21 cellular contexts compared by ENCODE assay signal in the genomic region with DNA sequence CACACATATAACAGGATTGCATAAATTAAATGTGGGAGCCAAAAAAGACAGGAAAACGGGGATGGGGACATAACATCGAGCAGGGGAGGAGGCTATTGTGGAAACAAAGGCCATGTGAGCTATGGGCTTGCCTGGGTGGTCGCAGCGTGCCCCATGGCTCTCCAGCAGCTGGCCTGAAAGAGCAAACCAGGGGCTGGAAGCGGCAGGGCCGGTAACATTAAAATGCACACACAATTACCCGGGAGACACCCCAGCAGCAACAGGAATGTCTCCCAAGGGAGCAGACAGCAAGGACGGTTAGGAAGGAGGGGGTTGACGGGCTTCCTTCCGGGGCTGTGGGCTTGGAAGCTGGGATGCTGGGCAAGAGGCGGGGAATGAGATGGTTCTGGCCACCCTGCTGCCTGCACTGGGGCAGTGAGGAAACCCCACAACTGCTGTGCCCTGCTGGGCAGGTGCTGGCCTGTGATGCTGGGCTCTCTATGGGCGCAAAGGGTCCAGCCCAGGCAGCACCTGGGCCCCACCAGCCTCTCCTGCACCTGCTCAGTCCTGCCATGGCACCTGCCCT.
DNase-seq lines count a peak whose midpoint lies in the region; TF ChIP-seq lines count a peak whose summit lies in the region.
"Had no signal": no experiment of that assay in that cellular context is flagged by ENCODE, and none has a peak within 500 bp of the region (broad histone marks: within the 10 kb centered on the region; RNA-seq: fewer than 3 reads in every experiment).

No MANE protein-coding gene starts in this region.

- no peak overlapping the region for H3K4me3 ChIP-seq in A673 (ENCODE audit: low read depth, low read length, poor library complexity, severe bottlenecking)
- H3K4me3 ChIP-seq in coronary artery: no peak overlapping the region
- H3K4me3 ChIP-seq: GM12878, GM23338, PC-9, SK-N-MC had no signal

- H3K27ac ChIP-seq in A673 (ENCODE audit: low read depth, low read length, poor library complexity, severe bottlenecking) (no peak overlapping the region), H9 (ENCODE audit: insufficient read length, low read depth, low read length) (no peak overlapping the region), coronary artery (no peak overlapping the region), caudate nucleus (ENCODE audit: low read depth, low read length) (no peak overlapping the region)
- H3K27ac ChIP-seq: PC-9, SK-N-MC had no signal

- H2AK5ac ChIP-seq in H9 (ENCODE audit: insufficient read length, low read length): no peak overlapping the region

- no peaks in the 10 kb centered on the region for H4K20me1 ChIP-seq in H9 (ENCODE audit: control insufficient read depth, insufficient read depth, insufficient read length)

- H3K4me1 ChIP-seq in A673 (ENCODE audit: insufficient read depth, low read length, poor library complexity, severe bottlenecking) (peaks cover 19% of the 10 kb centered on the region), H9 (ENCODE audit: insufficient read depth, low read length) (no peaks in the 10 kb centered on the region)

- H3K18ac ChIP-seq in H9 (ENCODE audit: insufficient read length, low read depth, low read length): no peak overlapping the region

- no peak overlapping the region for H3K4ac ChIP-seq in H9 (ENCODE audit: low read depth, low read length)

- H3K27ac Mint-ChIP-seq in H9 (peak overlapping the region in 1 of 3 experiments; percentile 39; a peak in 1 of 7 replicates), neural crest cell (ENCODE audit: unreplicated experiment) (peak overlapping the region; percentile 5)
- no peak overlapping the region for H3K27ac Mint-ChIP-seq in activated CD4-positive, alpha-beta memory T cell treated with anti-CD3 and anti-CD28 coated beads for 36 hours
- H3K27ac Mint-ChIP-seq: B cell, GM23338 had no signal

- H4K91ac ChIP-seq in H9 (ENCODE audit: insufficient read length, low read depth, low read length): no peak overlapping the region

- H2BK20ac ChIP-seq in H9 (ENCODE audit: low read depth, low read length, poor library complexity, severe bottlenecking): no peak overlapping the region

- no peaks in the 10 kb centered on the region for H3K23me2 ChIP-seq in H9 (ENCODE audit: insufficient read length, low read depth, low read length, poor library complexity, severe bottlenecking)

- H3K27me3 Mint-ChIP-seq in H9 (ENCODE audit: low read depth): peaks cover 6% of the 10 kb centered on the region
- no peaks in the 10 kb centered on the region for H3K27me3 Mint-ChIP-seq in neural crest cell (ENCODE audit: low read depth)
- peaks cover 8% of the 10 kb centered on the region for H3K27me3 Mint-ChIP-seq in activated CD4-positive, alpha-beta memory T cell treated with anti-CD3 and anti-CD28 coated beads for 36 hours
- H3K27me3 Mint-ChIP-seq: CD4-positive, CD25-positive, alpha-beta regulatory T cell had no signal

- intact Hi-C loops in A673 (cut with micrococcal nuclease; ENCODE audit: unreplicated experiment): no loop called here
- intact Hi-C loops in activated CD4-positive, alpha-beta memory T cell treated with anti-CD3 and anti-CD28 coated beads for 36 hours (cut with micrococcal nuclease): no loop called here

- H2BK120ac ChIP-seq in H9 (ENCODE audit: low read depth, low read length, poor library complexity, severe bottlenecking): no peak overlapping the region

- H2BK12ac ChIP-seq in H9 (ENCODE audit: insufficient read length, low read depth, low read length): no peak overlapping the region

- no peak overlapping the region for H3K14ac ChIP-seq in H9 (ENCODE audit: insufficient read depth, low read length)

- H3K23ac ChIP-seq in H9 (ENCODE audit: insufficient read length, low read depth, low read length): no peak overlapping the region

- no CpG with 5 or more reads among the region's 12 CpGs for WGBS in H9 (ENCODE audit: extremely low coverage, insufficient read length, low lambda C conversion rate)

- DNase-seq in A673 (ENCODE audit: low spot score) (peak; percentile 60), H9 (peak; percentile 20), coronary artery (ENCODE audit: low spot score) (peak; percentile 45), neural crest cell (ENCODE audit: low read depth, low spot score) (no peak), caudate nucleus (lab: John Stamatoyannopoulos, UW) (no peak), DMS53 treated with DMSO at 0.1 percent for 48 hours (lab: John Stamatoyannopoulos, UW; ENCODE audit: unreplicated experiment) (no peak)
- no peak for DNase-seq in activated CD4-positive, alpha-beta memory T cell treated with anti-CD3 and anti-CD28 coated beads for 36 hours
- DNase-seq in activated naive CD4-positive, alpha-beta T cell treated with anti-CD3 and anti-CD28 coated beads, Interleukin-2, amount 50 U/mL, for 16 hours: no peak
- DNase-seq: CD4-positive, CD25-positive, alpha-beta regulatory T cell; DMS79; Kasumi-1; NCI-H1417 treated with DMSO at 0.1 percent for 48 hours; NCI-H187; NCI-H446 treated with DMSO at 0.1 percent for 48 hours; PC-9; RPMI8226; SHP77 had no signal

- no peaks in the 10 kb centered on the region for H3K36me3 ChIP-seq in A673 (ENCODE audit: insufficient read depth, low read length, poor library complexity, severe bottlenecking)

- TF ChIP-seq CTCF in A673 (conservative IDR thresholded peaks at IDR 0.05; ENCODE audit: low read depth, low read length): no peak
- TF ChIP-seq CTCF in H9 (conservative IDR thresholded peaks at IDR 0.05): no peak
- no peak for TF ChIP-seq CTCF in coronary artery (IDR thresholded peaks at IDR 0.05)
- TF ChIP-seq CTCF in neural crest cell (conservative IDR thresholded peaks at IDR 0.05): no peak

- POLR2A ChIA-PET in A673 (lab: Charles Lee; ENCODE audit: low non-redundant PET): no interaction called here
- POLR2A ChIA-PET in activated CD4-positive, alpha-beta memory T cell treated with anti-CD3 and anti-CD28 coated beads for 36 hours (lab: Charles Lee): no interaction called here

- H3K4me1 Mint-ChIP-seq in H9 (0 out of 4 replicates have a peak, but pooled peaks cover 0 to 5% of the 10 kb centered on the region in 2 experiments), neural crest cell (peaks cover 6% of the 10 kb centered on the region)
- no peaks in the 10 kb centered on the region for H3K4me1 Mint-ChIP-seq in activated CD4-positive, alpha-beta memory T cell treated with anti-CD3 and anti-CD28 coated beads for 36 hours (ENCODE audit: low read depth)
- H3K4me1 Mint-ChIP-seq: B cell; CD4-positive, CD25-positive, alpha-beta regulatory T cell; GM23338 had no signal

- no peak overlapping the region for H4K5ac ChIP-seq in H9 (ENCODE audit: insufficient read length, low read depth, low read length)

- peaks cover 3 to 5% (median 3%) of the 10 kb centered on the region in 3 experiments; a peak in 3 of 7 replicates for H3K36me3 Mint-ChIP-seq in H9 (ENCODE audit: insufficient read depth in 1 of 3, low read depth in 3 of 3)
- no peaks in the 10 kb centered on the region for H3K36me3 Mint-ChIP-seq in neural crest cell (ENCODE audit: low read depth)
- H3K36me3 Mint-ChIP-seq in activated CD4-positive, alpha-beta memory T cell treated with anti-CD3 and anti-CD28 coated beads for 36 hours: no peaks in the 10 kb centered on the region
- H3K36me3 Mint-ChIP-seq: CD4-positive, CD25-positive, alpha-beta regulatory T cell had no signal

- H3T11ph ChIP-seq in H9 (ENCODE audit: low read length): no peak overlapping the region

- CTCF ChIA-PET in A673 (lab: Charles Lee): no interaction called here
- CTCF ChIA-PET in activated CD4-positive, alpha-beta memory T cell treated with anti-CD3 and anti-CD28 coated beads for 36 hours (lab: Charles Lee): no interaction called here

- peaks cover 4 to 5% of the 10 kb centered on the region in 2 experiments; a peak in 2 of 5 replicates for H3K9me3 Mint-ChIP-seq in H9
- peaks cover 3% of the 10 kb centered on the region for H3K9me3 Mint-ChIP-seq in neural crest cell
- H3K9me3 Mint-ChIP-seq in activated CD4-positive, alpha-beta memory T cell treated with anti-CD3 and anti-CD28 coated beads for 36 hours: no peaks in the 10 kb centered on the region

- no peak overlapping the region for H2AFZ ChIP-seq in H9 (ENCODE audit: low read length)
- H2AFZ ChIP-seq: GM23338, PC-9 had no signal

- H3K4me3 Mint-ChIP-seq in H9: no peak overlapping the region
- H3K4me3 Mint-ChIP-seq in neural crest cell: no peak overlapping the region
- H3K4me3 Mint-ChIP-seq in activated CD4-positive, alpha-beta memory T cell treated with anti-CD3 and anti-CD28 coated beads for 36 hours: no peak overlapping the region
- H3K4me3 Mint-ChIP-seq: B cell; CD4-positive, CD25-positive, alpha-beta regulatory T cell; GM23338 had no signal

- BruUV-seq in A673 (replicated peaks; lab: Mats Ljungman, UMichigan): no TSS peak

- H3K79me1 ChIP-seq in H9 (ENCODE audit: insufficient read depth, low read depth, low read length, poor library complexity, severe bottlenecking): no peaks in the 10 kb centered on the region

- H2BK15ac ChIP-seq in H9 (ENCODE audit: low read depth, low read length): no peak overlapping the region

- no peak overlapping the region for H2BK5ac ChIP-seq in H9 (ENCODE audit: insufficient read length, low read length)

- no peak overlapping the region for H3K4me2 ChIP-seq in H9 (ENCODE audit: insufficient read depth, insufficient read length, low read length)
- H3K4me2 ChIP-seq: GM23338, PC-9 had no signal

- no peak overlapping the region for H3K56ac ChIP-seq in H9 (ENCODE audit: insufficient read length, low read depth, low read length)

- no peak overlapping the region for H3K9ac ChIP-seq in H9 (ENCODE audit: extremely low read depth, insufficient read length, low read length)

- H3K9me3 ChIP-seq in A673 (ENCODE audit: low read depth, low read length, poor library complexity, severe bottlenecking) (no peaks in the 10 kb centered on the region), H9 (ENCODE audit: control insufficient read depth, low read depth, low read length) (no peaks in the 10 kb centered on the region)

- no peaks in the 10 kb centered on the region for H3K27me3 ChIP-seq in A673 (replicated peaks; ENCODE audit: insufficient read depth, low read depth, low read length, poor library complexity)
- no peaks in the 10 kb centered on the region for H3K27me3 ChIP-seq in H9 (ENCODE audit: insufficient read depth, low read length)

- H4K8ac ChIP-seq in H9 (replicated peaks; ENCODE audit: insufficient read length, low read depth, low read length): no peak overlapping the region

- no peaks in the 10 kb centered on the region for H3K79me2 ChIP-seq in H9 (ENCODE audit: insufficient read depth, low read length)

Comparison
In these comparisons a context has a peak if more than half of its experiments do, and no peak if none do; other contexts are left out.
1. DNase-seq: peak in A673 (single experiment), H9 (single experiment) and coronary artery (single experiment); none in neural crest cell (single experiment), activated CD4-positive, alpha-beta memory T cell treated with anti-CD3 and anti-CD28 coated beads for 36 hours (single experiment), caudate nucleus (0 of 61), activated naive CD4-positive, alpha-beta T cell treated with anti-CD3 and anti-CD28 coated beads, Interleukin-2, amount 50 U/mL, for 16 hours (single experiment) and DMS53 treated with DMSO at 0.1 percent for 48 hours (single experiment).